ENCODE assay signal across 10 cellular contexts in genomic region chr12:54195736-54196347, GRCh38. TPM values are rescaled to one million over a fixed set of nuclear protein-coding genes. Genes with fewer than 3 reads are reported as not detected.
DNase-seq lines count a peak whose midpoint lies in the region; ATAC-seq and TF ChIP-seq lines count a peak whose summit lies in the region.
"Had no signal": no experiment of that assay in that cellular context is flagged by ENCODE, and none has a peak within 500 bp of the region (broad histone marks: within the 10 kb centered on the region; RNA-seq: fewer than 3 reads in every experiment).

No MANE protein-coding gene starts in this region.

- H3K36me3 Mint-ChIP-seq in stimulated activated memory B cell treated with anti-CD40 and anti-IgM and Interleukin-4, amounts not matched to agents 10 μg/mL and 1 μg/mL and 100 μg/mL, for 72 hours: no peaks in the 10 kb centered on the region

- H3K27ac Mint-ChIP-seq in stimulated activated memory B cell treated with anti-CD40 and anti-IgM and Interleukin-4, amounts not matched to agents 10 μg/mL and 1 μg/mL and 100 μg/mL, for 72 hours: peak overlapping the region; percentile 55

- peak overlapping the region; percentile 25 for H3K4me3 Mint-ChIP-seq in stimulated activated memory B cell treated with anti-CD40 and anti-IgM and Interleukin-4, amounts not matched to agents 10 μg/mL and 1 μg/mL and 100 μg/mL, for 72 hours

- peak overlapping the region; percentile 34 for H3K4me3 ChIP-seq in fibroblast of villous mesenchyme (ENCODE audit: low read depth, low read length)
- H3K4me3 ChIP-seq: pancreas had no signal

- ATAC-seq in stimulated activated memory B cell treated with anti-CD40 and anti-IgM and Interleukin-4, amounts not matched to agents 10 μg/mL and 1 μg/mL and 100 μg/mL, for 72 hours: peak; percentile 17
- ATAC-seq: pancreas had no signal

- H3K27me3 Mint-ChIP-seq in stimulated activated memory B cell treated with anti-CD40 and anti-IgM and Interleukin-4, amounts not matched to agents 10 μg/mL and 1 μg/mL and 100 μg/mL, for 72 hours: peaks cover 59% of the 10 kb centered on the region

- no peaks in the 10 kb centered on the region for H3K9me3 Mint-ChIP-seq in stimulated activated memory B cell treated with anti-CD40 and anti-IgM and Interleukin-4, amounts not matched to agents 10 μg/mL and 1 μg/mL and 100 μg/mL, for 72 hours

- no peak for TF ChIP-seq CTCF in fibroblast of villous mesenchyme (IDR thresholded peaks at IDR 0.05; ENCODE audit: insufficient read depth, low read depth, low read length)

- DNase-seq in HT1080 (ENCODE audit: low read depth) (peak; percentile 62), RPMI8226 (peak; percentile 54), fibroblast of villous mesenchyme (ENCODE audit: low read depth) (peak; percentile 82), NCI-H524 (lab: John Stamatoyannopoulos, UW) (no peak), NCI-H128 (lab: John Stamatoyannopoulos, UW; ENCODE audit: unreplicated experiment) (no peak), AG08396 (ENCODE audit: low spot score) (no peak)
- DNase-seq: foreskin melanocyte, pancreas, T-helper 9 cell had no signal

- peaks cover 42% of the 10 kb centered on the region for H3K4me1 Mint-ChIP-seq in stimulated activated memory B cell treated with anti-CD40 and anti-IgM and Interleukin-4, amounts not matched to agents 10 μg/mL and 1 μg/mL and 100 μg/mL, for 72 hours

RNA-seq across cellular contexts. Expression of gene SMUG1, which starts 7.1 kb away (rescaled TPM):
- 90.4 and 101 TPM in 2 replicates for total RNA-seq in HT1080 (2014; rRNA removed; shearing (Covaris generic))
- 65.2 and 68.2 TPM in 2 replicates for polyA plus RNA-seq in HT1080 (2015; cell fraction: cytosol; rRNA removed)
- 87.2 and 103 TPM in 2 replicates for polyA plus RNA-seq in HT1080 (2015; cell fraction: nucleus; rRNA removed)
- total RNA-seq in fibroblast of villous mesenchyme: 25.4 and 29.4 TPM in 2 replicates

Comparison
In these comparisons a context has a peak if more than half of its experiments do, and no peak if none do; other contexts are left out.
1. DNase-seq: peak in HT1080 (single experiment), RPMI8226 (single experiment) and fibroblast of villous mesenchyme (single experiment); none in NCI-H524 (0 of 2), NCI-H128 (single experiment) and AG08396 (single experiment).